ENCODE assay signal across 22 cellular contexts in the genomic region with DNA sequence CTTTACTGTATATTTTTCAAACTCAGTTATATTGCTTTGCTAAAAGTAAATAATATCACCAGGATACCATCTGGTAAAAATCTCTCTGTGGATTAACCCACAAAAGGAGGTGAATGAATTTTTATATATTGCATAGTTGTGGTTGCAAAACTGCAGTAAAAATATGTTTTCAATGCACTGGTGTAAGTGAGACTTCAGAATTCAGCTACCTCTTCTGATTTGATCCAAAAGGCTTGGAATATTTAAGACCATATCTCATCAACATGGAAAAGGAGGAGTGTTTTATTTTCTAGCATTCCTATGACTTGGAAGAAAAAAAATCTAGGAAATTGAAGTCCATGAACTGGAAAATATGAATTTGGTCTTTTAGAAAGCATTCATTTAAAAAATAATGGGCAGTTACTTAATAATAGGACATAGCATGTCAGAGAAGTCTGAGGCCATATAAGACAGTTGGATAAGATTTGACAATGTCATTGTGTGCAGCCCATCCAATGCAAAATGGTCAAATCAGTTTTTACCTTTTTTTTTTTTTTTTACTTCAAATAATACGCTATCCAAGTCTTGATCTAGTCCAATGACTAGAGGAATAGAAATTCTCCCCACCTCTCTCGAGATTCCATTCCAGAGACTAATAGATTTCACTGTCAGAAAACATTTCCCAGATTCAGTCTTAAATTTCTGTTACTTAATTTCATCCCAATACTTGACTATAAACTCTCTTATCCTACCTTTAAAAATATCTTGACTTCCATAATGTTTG.
DNase-seq lines count a peak whose midpoint lies in the region; ATAC-seq, FAIRE-seq and TF ChIP-seq lines count a peak whose summit lies in the region.
"Had no signal": no experiment of that assay in that cellular context is flagged by ENCODE, and none has a peak within 500 bp of the region (broad histone marks: within the 10 kb centered on the region; RNA-seq: fewer than 3 reads in every experiment).

No MANE protein-coding gene starts in this region.

- no peaks in the 10 kb centered on the region for H3K79me2 ChIP-seq in fibroblast of lung (ENCODE audit: control insufficient read depth, insufficient read depth, low read length)
- H3K79me2 ChIP-seq: hepatocyte had no signal

- peak; percentile 84 for ATAC-seq in SK-N-SH treated with all-trans-retinoic acid at 6 μM for 48 hours
- ATAC-seq: activated T-helper 17 cell treated with anti-CD3 and anti-CD28 coated beads, Interleukin-2, amount 50 U/mL, for 72 hours; lower lobe of right lung; Right ventricle myocardium inferior; stimulated activated effector memory CD8-positive, alpha-beta T cell treated with anti-CD3 and anti-CD28 coated beads, Interleukin-12 subunit alpha, Interleukin-12 subunit beta, amount 100 ng/mL, for 72 hours had no signal

- H3K9ac ChIP-seq in fibroblast of lung (ENCODE audit: insufficient read depth, low read length) (no peak overlapping the region), skeletal muscle satellite cell (ENCODE audit: low read depth, low read length) (peak overlapping the region; percentile 26)

- H3K27me3 ChIP-seq in fibroblast of lung (ENCODE audit: control insufficient read depth, insufficient read depth, low read length) (no peaks in the 10 kb centered on the region), skeletal muscle satellite cell (ENCODE audit: control insufficient read depth, insufficient read depth, low read length) (no peaks in the 10 kb centered on the region)
- H3K27me3 ChIP-seq: esophagus squamous epithelium, hepatocyte, right atrium auricular region had no signal

- no peak overlapping the region for H3K27ac ChIP-seq in fibroblast of lung (ENCODE audit: insufficient read depth, low read length)
- H3K27ac ChIP-seq: esophagus squamous epithelium, hepatocyte, lower lobe of right lung, right atrium auricular region had no signal

- peak; percentile 5 to 85 for DNase-seq in fibroblast of lung (ENCODE audit: low read depth in 2 of 2)
- DNase-seq in ecto neural progenitor cell (ENCODE audit: low spot score): no peak
- DNase-seq in DMS153 (lab: John Stamatoyannopoulos, UW): no peak
- DNase-seq in NCI-H446 treated with DMSO at 0.1 percent for 48 hours (lab: John Stamatoyannopoulos, UW): no peak
- DNase-seq: activated CD4-positive, alpha-beta T cell treated with anti-CD3 and anti-CD28 coated beads for 4 hours; activated naive CD8-positive, alpha-beta T cell treated with anti-CD3 and anti-CD28 coated beads, Interleukin-2, amount 10 ng/mL, durations not matched to agents 7 days and 5 days; C1 segment of cervical spinal cord; effector memory CD4-positive, alpha-beta T cell; esophagus squamous epithelium; Karpas-422; lower lobe of right lung; NCI-H526 treated with DMSO at 0.1 percent for 48 hours; occipital lobe had no signal

- H3K36me3 ChIP-seq in fibroblast of lung (ENCODE audit: control insufficient read depth, insufficient read depth, low read length) (no peaks in the 10 kb centered on the region), skeletal muscle satellite cell (ENCODE audit: insufficient read depth, low read length) (no peaks in the 10 kb centered on the region)
- H3K36me3 ChIP-seq: esophagus squamous epithelium, lower lobe of right lung, right atrium auricular region had no signal

- no peak for TF ChIP-seq CTCF in fibroblast of lung (conservative IDR thresholded peaks at IDR 0.05 in 1 of 2, IDR thresholded peaks at IDR 0.05 in 1 of 2; ENCODE audit: low read depth in 1 of 2, low read length in 2 of 2)

- H4K20me1 ChIP-seq in fibroblast of lung (ENCODE audit: control insufficient read depth, extremely low read depth, insufficient read depth, low read length): no peaks in the 10 kb centered on the region

- no peak overlapping the region for H3K4me3 ChIP-seq in fibroblast of lung (replicated peaks in 1 of 4; ENCODE audit: control extremely low read depth in 1 of 4, insufficient read depth in 1 of 4, low read depth in 3 of 4, low read length in 4 of 4)
- H3K4me3 ChIP-seq in skeletal muscle satellite cell (ENCODE audit: low read length): no peak overlapping the region
- H3K4me3 ChIP-seq: esophagus squamous epithelium, hepatocyte, lower lobe of right lung, right atrium auricular region had no signal

- no peak overlapping the region for H3K4me2 ChIP-seq in fibroblast of lung (ENCODE audit: extremely low read depth, insufficient read depth, low read length)
- H3K4me2 ChIP-seq in skeletal muscle satellite cell (ENCODE audit: low read length): peak overlapping the region; percentile 41
- H3K4me2 ChIP-seq: hepatocyte had no signal

- no peaks in the 10 kb centered on the region for H3K9me3 ChIP-seq in fibroblast of lung (ENCODE audit: control insufficient read depth, insufficient read depth, low read depth, low read length)
- H3K9me3 ChIP-seq in skeletal muscle satellite cell (replicated peaks; ENCODE audit: low read length): no peaks in the 10 kb centered on the region
- H3K9me3 ChIP-seq: esophagus squamous epithelium, lower lobe of right lung, right atrium auricular region had no signal

- H3K4me1 ChIP-seq in fibroblast of lung (ENCODE audit: control insufficient read depth, extremely low read depth, insufficient read depth, low read length) (peaks cover 8% of the 10 kb centered on the region), skeletal muscle satellite cell (ENCODE audit: control insufficient read depth, insufficient read depth, low read length) (peaks cover 21% of the 10 kb centered on the region)
- H3K4me1 ChIP-seq: esophagus squamous epithelium, lower lobe of right lung, right atrium auricular region had no signal

- peak; percentile 13 for FAIRE-seq in G401.6 (lab: Jason Lieb, UNC)
- FAIRE-seq: D721Med had no signal

- no peak overlapping the region for H2AFZ ChIP-seq in fibroblast of lung (ENCODE audit: low read length)
- H2AFZ ChIP-seq: hepatocyte had no signal

TF ChIP-seq in SK-N-SH treated with all-trans-retinoic acid at 6 μM for 48 hours, 23 proteins besides CTCF, POLR2A, EP300 and RAD21:
- TF ChIP-seq ZFP3 (CRISPR knock-in tag; IDR thresholded peaks at IDR 0.05) (no peak), OSR1 (CRISPR knock-in tag; IDR thresholded peaks at IDR 0.05) (no peak), BACH2 (CRISPR knock-in tag; IDR thresholded peaks at IDR 0.05; ENCODE audit: borderline replicate concordance) (no peak), ZC3H10 (CRISPR knock-in tag; IDR thresholded peaks at IDR 0.05) (no peak), PPARA (CRISPR knock-in tag; IDR thresholded peaks at IDR 0.05; ENCODE audit: borderline replicate concordance) (no peak), GLIS3 (CRISPR knock-in tag; IDR thresholded peaks at IDR 0.05) (no peak)
- TF ChIP-seq, protein P1, sequence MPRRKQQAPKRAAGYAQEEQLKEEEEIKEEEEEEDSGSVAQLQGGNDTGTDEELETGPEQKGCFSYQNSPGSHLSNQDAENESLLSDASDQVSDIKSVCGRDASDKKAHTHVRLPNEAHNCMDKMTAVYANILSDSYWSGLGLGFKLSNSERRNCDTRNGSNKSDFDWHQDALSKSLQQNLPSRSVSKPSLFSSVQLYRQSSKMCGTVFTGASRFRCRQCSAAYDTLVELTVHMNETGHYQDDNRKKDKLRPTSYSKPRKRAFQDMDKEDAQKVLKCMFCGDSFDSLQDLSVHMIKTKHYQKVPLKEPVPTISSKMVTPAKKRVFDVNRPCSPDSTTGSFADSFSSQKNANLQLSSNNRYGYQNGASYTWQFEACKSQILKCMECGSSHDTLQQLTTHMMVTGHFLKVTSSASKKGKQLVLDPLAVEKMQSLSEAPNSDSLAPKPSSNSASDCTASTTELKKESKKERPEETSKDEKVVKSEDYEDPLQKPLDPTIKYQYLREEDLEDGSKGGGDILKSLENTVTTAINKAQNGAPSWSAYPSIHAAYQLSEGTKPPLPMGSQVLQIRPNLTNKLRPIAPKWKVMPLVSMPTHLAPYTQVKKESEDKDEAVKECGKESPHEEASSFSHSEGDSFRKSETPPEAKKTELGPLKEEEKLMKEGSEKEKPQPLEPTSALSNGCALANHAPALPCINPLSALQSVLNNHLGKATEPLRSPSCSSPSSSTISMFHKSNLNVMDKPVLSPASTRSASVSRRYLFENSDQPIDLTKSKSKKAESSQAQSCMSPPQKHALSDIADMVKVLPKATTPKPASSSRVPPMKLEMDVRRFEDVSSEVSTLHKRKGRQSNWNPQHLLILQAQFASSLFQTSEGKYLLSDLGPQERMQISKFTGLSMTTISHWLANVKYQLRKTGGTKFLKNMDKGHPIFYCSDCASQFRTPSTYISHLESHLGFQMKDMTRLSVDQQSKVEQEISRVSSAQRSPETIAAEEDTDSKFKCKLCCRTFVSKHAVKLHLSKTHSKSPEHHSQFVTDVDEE (CRISPR knock-in tag; IDR thresholded peaks at IDR 0.05): no peak

Comparison
In these comparisons a context has a peak if more than half of its experiments do, and no peak if none do; other contexts are left out.
1. DNase-seq: peak in fibroblast of lung (2 of 2); none in ecto neural progenitor cell (single experiment), DMS153 (single experiment) and NCI-H446 treated with DMSO at 0.1 percent for 48 hours (single experiment).